9 cellular contexts compared by ENCODE assay signal in genomic region chr13:86870388-86870966, GRCh38.
DNase-seq lines count a peak whose midpoint lies in the region; ATAC-seq, FAIRE-seq and TF ChIP-seq lines count a peak whose summit lies in the region.
"Had no signal": no experiment of that assay in that cellular context is flagged by ENCODE, and none has a peak within 500 bp of the region (broad histone marks: within the 10 kb centered on the region; RNA-seq: fewer than 3 reads in every experiment).

No MANE protein-coding gene starts in this region.

- no peaks in the 10 kb centered on the region for H3K9me3 ChIP-seq in HEK293 (ENCODE audit: control insufficient read depth, insufficient read depth, low read depth, low read length)
- no peaks in the 10 kb centered on the region for H3K9me3 ChIP-seq in kidney (ENCODE audit: control insufficient read depth in 1 of 2, low read length in 2 of 2)

- no peak overlapping the region for H3K27ac ChIP-seq in HEK293 (ENCODE audit: extremely low read depth, low read depth, low read length)
- no peak overlapping the region for H3K27ac ChIP-seq in kidney (ENCODE audit: low read depth in 2 of 2, low read length in 2 of 2)

- TF ChIP-seq CTCF in AG10803 (conservative IDR thresholded peaks at IDR 0.05; ENCODE audit: low read length), result peak; percentile 68
- no peak for TF ChIP-seq CTCF in HEK293 (tag by site-specific recombination; IDR thresholded peaks at IDR 0.05)
- TF ChIP-seq CTCF in kidney (IDR thresholded peaks at IDR 0.05; ENCODE audit: borderline replicate concordance, extremely low read depth, insufficient read depth), result peak; percentile 45

- no peak for ATAC-seq in GM21390 (IDR thresholded peaks at IDR 0.05; ENCODE audit: unreplicated experiment)
- ATAC-seq: activated T-cell treated with anti-CD3 and anti-CD28 coated beads, Interleukin-2, amount 50 U/mL, for 72 hours had no signal

- DNase-seq in AG10803 (ENCODE audit: low read depth) (peak; percentile 5), kidney (no peak), iPS-NIHi7 (ENCODE audit: extremely low spot score) (no peak)
- no peak for DNase-seq in activated CD4-positive, alpha-beta T cell treated with anti-CD3 and anti-CD28 coated beads, Interleukin-2, amount 50 U/mL, for 48 hours
- no peak for DNase-seq in activated CD4-positive, alpha-beta T cell treated with anti-CD3 and anti-CD28 coated beads for 48 hours
- DNase-seq: activated T-cell treated with anti-CD3 and anti-CD28 coated beads, Interleukin-2, amount 50 U/mL, for 72 hours had no signal

- H3K4me3 ChIP-seq in AG10803 (ENCODE audit: low read length) (no peak overlapping the region), HEK293 (ENCODE audit: low read depth, low read length) (no peak overlapping the region), kidney (ENCODE audit: low read length in 2 of 2) (no peak overlapping the region)

- peak; percentile 85 for FAIRE-seq in TTC549 (lab: Jason Lieb, UNC)
- peak; percentile 56 for FAIRE-seq in kidney (lab: Jason Lieb, UNC)

- H3K36me3 ChIP-seq in HEK293 (ENCODE audit: control insufficient read depth in 2 of 2, insufficient read depth in 1 of 2, low read length in 2 of 2), result no peaks in the 10 kb centered on the region
- no peaks in the 10 kb centered on the region for H3K36me3 ChIP-seq in kidney (ENCODE audit: control insufficient read depth in 1 of 2, insufficient read depth in 2 of 2, low read length in 2 of 2)

- CTCF ChIA-PET in HEK293 (lab: Yijun Ruan, JAX), result interaction anchor here (0.6 to 2.2 kb wide), 17 partner anchors 12 to 983 kb away, joined by 3 to 25 read pairs (median 4); no protein-coding TSS in a partner anchor

- POLR2A ChIA-PET in HEK293 (lab: Yijun Ruan, JAX), result no interaction called here

- intact Hi-C loops in kidney (cut with DNase I), result no loop called here

- H3K9ac ChIP-seq in kidney (ENCODE audit: low read length in 2 of 2), result no peak overlapping the region

- H3K4me1 ChIP-seq in HEK293 (ENCODE audit: control insufficient read depth, insufficient read depth, low read length) (no peaks in the 10 kb centered on the region), kidney (ENCODE audit: control insufficient read depth in 1 of 2, insufficient read depth in 1 of 2, low read depth in 1 of 2, low read length in 2 of 2) (no peaks in the 10 kb centered on the region)

TF ChIP-seq in HEK293, 187 proteins besides CTCF, POLR2A, EP300 and RAD21:
- TF ChIP-seq ZNF140 (tag by site-specific recombination; IDR thresholded peaks at IDR 0.05), result no peak
- peak; percentile 54 for TF ChIP-seq ZNF654 (tag by site-specific recombination; IDR thresholded peaks at IDR 0.05; ENCODE audit: low read depth)
